In genomic region chr6:63452117-63452516, GRCh38 we compare ENCODE assay signal across 1 cellular context.
A peak's percentile ranks its signal among the peaks of the same experiment; 100 is the strongest.
TF ChIP-seq lines count a peak whose summit lies in the region.

No MANE protein-coding gene starts in this region.

TF ChIP-seq in HepG2, 621 proteins besides CTCF, POLR2A, EP300 and RAD21 (continued from another document and continues in another):
- TF ChIP-seq AHDC1 (CRISPR knock-in tag; IDR thresholded peaks at IDR 0.05; ENCODE audit: borderline replicate concordance), result peak; percentile 86
- peak; percentile 87 for TF ChIP-seq FOXK1 (CRISPR knock-in tag; IDR thresholded peaks at IDR 0.05; ENCODE audit: borderline replicate concordance, low read depth)
- TF ChIP-seq MYC (CRISPR knock-in tag; IDR thresholded peaks at IDR 0.05; ENCODE audit: borderline replicate concordance), result peak; percentile 57; the same call in 1 of the 2 replicates
- no peak for TF ChIP-seq ZNF552 (CRISPR knock-in tag; IDR thresholded peaks at IDR 0.05; ENCODE audit: borderline replicate concordance)
- no peak for TF ChIP-seq JUN (CRISPR knock-in tag; IDR thresholded peaks at IDR 0.05)
- TF ChIP-seq ZNF770 (CRISPR knock-in tag; IDR thresholded peaks at IDR 0.05), result peak; percentile 93
- TF ChIP-seq NFKBIZ (CRISPR knock-in tag; IDR thresholded peaks at IDR 0.05), result peak; percentile 74; the same call in 1 of the 2 replicates
- TF ChIP-seq FOXA1 (IDR thresholded peaks at IDR 0.05), result peak; percentile 71
- peak; percentile 81 for TF ChIP-seq FOXA1 (CRISPR knock-in tag; IDR thresholded peaks at IDR 0.05)
- TF ChIP-seq TARDBP (CRISPR knock-in tag; IDR thresholded peaks at IDR 0.05), result peak; percentile 46; the same call in 1 of the 2 replicates
- TF ChIP-seq TBX3 (IDR thresholded peaks at IDR 0.05; ENCODE audit: borderline replicate concordance), result peak; percentile 71; the same call in 1 of the 2 replicates
- no peak for TF ChIP-seq CREB1 (IDR thresholded peaks at IDR 0.05)
- TF ChIP-seq CREB1 (CRISPR knock-in tag; IDR thresholded peaks at IDR 0.05), result peak; percentile 66
- TF ChIP-seq BHLHE40 (IDR thresholded peaks at IDR 0.05; ENCODE audit: low read length), result peak; percentile 54; the same call in 1 of the 2 replicates
- TF ChIP-seq ZNF121 (CRISPR knock-in tag; IDR thresholded peaks at IDR 0.05), result no peak
- peak; percentile 55; the same call in 1 of the 2 replicates for TF ChIP-seq MXD4 (CRISPR knock-in tag; IDR thresholded peaks at IDR 0.05)
- peak; percentile 97 for TF ChIP-seq ZNF292 (CRISPR knock-in tag; IDR thresholded peaks at IDR 0.05; ENCODE audit: borderline replicate concordance, low read depth)
- TF ChIP-seq ZNF557 (CRISPR knock-in tag; IDR thresholded peaks at IDR 0.05), result 0 out of 2 replicates have a peak, but pooled peaks have one; percentile 34
- no peak; the same call in 1 of the 2 replicates for TF ChIP-seq ZNF788 (CRISPR knock-in tag; IDR thresholded peaks at IDR 0.05; ENCODE audit: borderline replicate concordance)
- 0 out of 2 replicates have a peak, but pooled peaks have one; percentile 73 for TF ChIP-seq ZBTB7B (CRISPR knock-in tag; IDR thresholded peaks at IDR 0.05)
- TF ChIP-seq HHEX (CRISPR knock-in tag; IDR thresholded peaks at IDR 0.05), result peak; percentile 43; the same call in 1 of the 2 replicates
- peak; percentile 43; the same call in 1 of the 2 replicates for TF ChIP-seq PRDM10 (CRISPR knock-in tag; IDR thresholded peaks at IDR 0.05; ENCODE audit: low read depth)
- TF ChIP-seq PRPF4 (IDR thresholded peaks at IDR 0.05; ENCODE audit: low read depth, low read length, poor library complexity, severe bottlenecking), result no peak
- no peak for TF ChIP-seq ZNF280B (CRISPR knock-in tag; IDR thresholded peaks at IDR 0.05; ENCODE audit: borderline replicate concordance)
- peak; percentile 87 for TF ChIP-seq ZNF644 (CRISPR knock-in tag; IDR thresholded peaks at IDR 0.05; ENCODE audit: low read depth)
- peak; percentile 36 for TF ChIP-seq ASH2L (IDR thresholded peaks at IDR 0.05; ENCODE audit: insufficient read length, low read depth, low read length)
- peak; percentile 67; the same call in 1 of the 2 replicates for TF ChIP-seq KLF6 (CRISPR knock-in tag; IDR thresholded peaks at IDR 0.05)
- no peak for TF ChIP-seq SPEN (CRISPR knock-in tag; IDR thresholded peaks at IDR 0.05; ENCODE audit: low read depth)
- TF ChIP-seq ZSCAN9 (CRISPR knock-in tag; IDR thresholded peaks at IDR 0.05; ENCODE audit: borderline replicate concordance), result peak; percentile 69; the same call in 1 of the 2 replicates
- no peak for TF ChIP-seq ZNF407 (CRISPR knock-in tag; IDR thresholded peaks at IDR 0.05; ENCODE audit: not compliant biosample characterization)
- TF ChIP-seq HNRNPUL1 (IDR thresholded peaks at IDR 0.05; ENCODE audit: low read depth, low read length), result no peak
- no peak for TF ChIP-seq ZNF256 (CRISPR knock-in tag; conservative IDR thresholded peaks at IDR 0.05)
- no peak for TF ChIP-seq SMYD3 (CRISPR knock-in tag; IDR thresholded peaks at IDR 0.05)
- no peak for TF ChIP-seq CCAR2 (optimal IDR thresholded peaks at IDR 0.05; ENCODE audit: low read depth, low read length)
- TF ChIP-seq MAZ (IDR thresholded peaks at IDR 0.05; ENCODE audit: borderline replicate concordance, low read depth, low read length), result no peak
- TF ChIP-seq MAZ (CRISPR knock-in tag; IDR thresholded peaks at IDR 0.05; ENCODE audit: low read depth), result no peak
- TF ChIP-seq ADNP (CRISPR knock-in tag; IDR thresholded peaks at IDR 0.05), result 0 out of 2 replicates have a peak, but pooled peaks have one; percentile 29
- TF ChIP-seq ZNF562 (CRISPR knock-in tag; IDR thresholded peaks at IDR 0.05; ENCODE audit: borderline replicate concordance), result no peak
- no peak for TF ChIP-seq PBX3 (CRISPR knock-in tag; IDR thresholded peaks at IDR 0.05; ENCODE audit: borderline replicate concordance)
